27 cellular contexts compared by ENCODE assay signal in the genomic region with DNA sequence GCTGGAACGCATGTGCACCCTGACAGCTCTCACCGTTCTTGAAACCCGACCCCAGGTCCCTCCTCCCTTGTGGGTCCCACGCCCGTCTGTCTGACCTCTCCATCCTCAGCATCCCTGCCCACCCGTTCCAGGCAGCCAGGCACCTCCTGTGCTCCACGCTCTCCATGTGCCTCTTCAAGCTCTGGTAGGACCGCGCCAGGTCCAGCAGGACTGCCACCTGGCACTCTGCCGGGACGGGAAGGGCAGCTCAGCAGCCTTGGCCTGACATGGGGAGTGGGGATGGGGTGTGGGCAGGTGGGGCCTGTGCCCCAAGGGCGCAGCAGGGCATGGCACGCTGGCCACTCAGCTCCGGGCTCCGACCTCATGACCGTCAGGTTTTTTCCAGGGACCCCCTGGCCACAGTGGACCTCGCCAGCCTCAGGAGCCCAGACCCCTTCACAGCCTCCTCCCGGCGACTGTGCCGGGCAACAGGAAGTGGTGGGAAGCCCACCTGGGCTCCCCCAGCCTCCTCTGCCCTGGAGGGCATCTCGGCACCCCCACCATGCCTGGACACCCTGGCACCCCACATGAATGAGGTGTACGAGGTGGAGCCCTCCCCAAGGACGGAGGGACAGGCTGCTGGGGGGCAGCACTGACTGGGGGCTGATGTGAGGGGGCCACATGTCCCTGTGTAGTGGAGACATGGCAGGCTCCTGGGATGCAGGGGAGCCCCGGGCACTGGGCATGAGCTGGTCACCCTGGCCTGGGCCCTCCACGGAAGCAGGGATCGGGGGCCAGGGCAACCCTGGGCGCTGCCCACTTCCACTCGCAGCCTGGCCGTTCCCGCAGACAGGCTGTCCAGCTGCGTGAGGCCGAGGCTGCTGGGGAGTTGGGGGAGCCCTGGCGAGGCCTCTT. TPM values are rescaled to one million over a fixed set of nuclear protein-coding genes. Genes with fewer than 3 reads are reported as not detected.
"Had no signal": no experiment of that assay in that cellular context is flagged by ENCODE, and none has a peak within 500 bp of the region (broad histone marks: within the 10 kb centered on the region; RNA-seq: fewer than 3 reads in every experiment).

No MANE protein-coding gene starts in this region.

- H3K27me3 Mint-ChIP-seq: activated CD8-positive, alpha-beta memory T cell treated with anti-CD3 and anti-CD28 coated beads, Interleukin-2, amount 10 ng/mL, durations not matched to agents 7 days and 5 days had no signal

- H3K9me3 ChIP-seq: esophagus squamous epithelium, gastrocnemius medialis, thyroid gland had no signal

- H3K4me1 Mint-ChIP-seq: activated CD8-positive, alpha-beta memory T cell treated with anti-CD3 and anti-CD28 coated beads, Interleukin-2, amount 10 ng/mL, durations not matched to agents 7 days and 5 days; activated naive CD4-positive, alpha-beta T cell treated with anti-CD3 and anti-CD28 coated beads, Interleukin-2, amount 50 U/mL, for 24 hours; central memory CD8-positive, alpha-beta T cell; endodermal cell had no signal

- DNase-seq: activated CD4-positive, alpha-beta T cell treated with anti-CD3 and anti-CD28 coated beads for 4 hours; activated CD4-positive, CD25-positive, alpha-beta regulatory T cell; activated CD8-positive, alpha-beta memory T cell treated with anti-CD3 and anti-CD28 coated beads, Interleukin-2, amount 10 ng/mL, durations not matched to agents 7 days and 5 days; activated CD8-positive, alpha-beta T cell treated with anti-CD3 and anti-CD28 coated beads for 36 hours; activated effector memory CD4-positive, alpha-beta T cell treated with anti-CD3 and anti-CD28 coated beads, Interleukin-2, amount 50 U/mL, for 16 hours; activated T-cell treated with anti-CD3 and anti-CD28 coated beads for 4 hours; anterior cingulate cortex; esophagus squamous epithelium; gastrocnemius medialis; hypothalamus; mammary epithelial cell; nucleus accumbens; retina; stimulated activated CD4-positive, alpha-beta T cell treated with anti-CD3 and anti-CD28 coated beads, Interleukin-12 subunit alpha, Interleukin-12 subunit beta, amount 100 ng/mL, for 4 hours; substantia nigra; T1000; thyroid gland had no signal

- H3K4me1 ChIP-seq: esophagus squamous epithelium, gastrocnemius medialis, thyroid gland had no signal

- ATAC-seq: activated CD8-positive, alpha-beta memory T cell treated with anti-CD3 and anti-CD28 coated beads, Interleukin-2, amount 10 ng/mL, durations not matched to agents 7 days and 5 days; activated CD8-positive, alpha-beta T cell treated with anti-CD3 and anti-CD28 coated beads for 36 hours; gastrocnemius medialis had no signal

- H3K27ac Mint-ChIP-seq: activated CD8-positive, alpha-beta memory T cell treated with anti-CD3 and anti-CD28 coated beads, Interleukin-2, amount 10 ng/mL, durations not matched to agents 7 days and 5 days; activated CD8-positive, alpha-beta T cell treated with anti-CD3 and anti-CD28 coated beads for 36 hours; activated naive CD4-positive, alpha-beta T cell treated with anti-CD3 and anti-CD28 coated beads, Interleukin-2, amount 50 U/mL, for 24 hours; brain; endodermal cell; mesothelial cell of epicardium; nephron; stimulated activated naive CD8-positive, alpha-beta T cell treated with anti-CD3 and anti-CD28 coated beads, Interleukin-15, Interleukin-2, amounts not matched to agents 100 ng/mL and 50 ng/mL, for 24 hours; T-helper 1 cell treated with Interleukin-12 subunit alpha and Interleukin-12 subunit beta and Interleukin-4 antibody, amounts not matched to agents 30 μg/mL and 1 μg/mL, for 36 hours had no signal

- H3K27ac ChIP-seq: coronary artery, esophagus squamous epithelium, gastrocnemius medialis, thyroid gland had no signal

- H3K36me3 Mint-ChIP-seq: activated CD8-positive, alpha-beta memory T cell treated with anti-CD3 and anti-CD28 coated beads, Interleukin-2, amount 10 ng/mL, durations not matched to agents 7 days and 5 days; activated naive CD4-positive, alpha-beta T cell treated with anti-CD3 and anti-CD28 coated beads, Interleukin-2, amount 50 U/mL, for 24 hours; brain; mesothelial cell of epicardium had no signal

- H3K27me3 ChIP-seq: gastrocnemius medialis, thyroid gland had no signal

- H3K4me3 ChIP-seq: coronary artery, esophagus squamous epithelium, gastrocnemius medialis, thyroid gland had no signal

- H3K9me3 Mint-ChIP-seq: activated CD8-positive, alpha-beta T cell treated with anti-CD3 and anti-CD28 coated beads for 36 hours; activated naive CD4-positive, alpha-beta T cell treated with anti-CD3 and anti-CD28 coated beads, Interleukin-2, amount 50 U/mL, for 24 hours; central memory CD8-positive, alpha-beta T cell; endodermal cell; mesothelial cell of epicardium; nephron; stimulated activated naive CD8-positive, alpha-beta T cell treated with anti-CD3 and anti-CD28 coated beads, Interleukin-15, Interleukin-2, amounts not matched to agents 100 ng/mL and 50 ng/mL, for 24 hours; T-helper 1 cell treated with Interleukin-12 subunit alpha and Interleukin-12 subunit beta and Interleukin-4 antibody, amounts not matched to agents 30 μg/mL and 1 μg/mL, for 36 hours had no signal

- H3K4me3 Mint-ChIP-seq: activated CD8-positive, alpha-beta memory T cell treated with anti-CD3 and anti-CD28 coated beads, Interleukin-2, amount 10 ng/mL, durations not matched to agents 7 days and 5 days; activated CD8-positive, alpha-beta T cell treated with anti-CD3 and anti-CD28 coated beads for 36 hours; activated naive CD4-positive, alpha-beta T cell treated with anti-CD3 and anti-CD28 coated beads, Interleukin-2, amount 50 U/mL, for 24 hours; brain; central memory CD8-positive, alpha-beta T cell; endodermal cell; mesothelial cell of epicardium; nephron; stimulated activated naive CD8-positive, alpha-beta T cell treated with anti-CD3 and anti-CD28 coated beads, Interleukin-15, Interleukin-2, amounts not matched to agents 100 ng/mL and 50 ng/mL, for 24 hours; T-helper 1 cell treated with Interleukin-12 subunit alpha and Interleukin-12 subunit beta and Interleukin-4 antibody, amounts not matched to agents 30 μg/mL and 1 μg/mL, for 36 hours had no signal

- H3K36me3 ChIP-seq: esophagus squamous epithelium, gastrocnemius medialis, thyroid gland had no signal

RNA-seq across cellular contexts. Expression of a gene that starts 25.1 kb away (rescaled TPM):
- total RNA-seq: activated CD8-positive, alpha-beta memory T cell treated with anti-CD3 and anti-CD28 coated beads, Interleukin-2, amount 10 ng/mL, durations not matched to agents 7 days and 5 days; activated CD8-positive, alpha-beta T cell treated with anti-CD3 and anti-CD28 coated beads for 36 hours; mammary epithelial cell; mesothelial cell of epicardium; thyroid gland; ureter had no signal
- polyA plus RNA-seq: mammary epithelial cell had no signal
